Comparison of ENCODE assay signal across 15 cellular contexts in genomic region chr20:34621383-34622367, GRCh38. TPM values are rescaled to one million over a fixed set of nuclear protein-coding genes. Genes with fewer than 3 reads are reported as not detected.
DNase-seq lines count a peak whose midpoint lies in the region; ATAC-seq, FAIRE-seq and TF ChIP-seq lines count a peak whose summit lies in the region.
"Had no signal": no experiment of that assay in that cellular context is flagged by ENCODE, and none has a peak within 500 bp of the region (broad histone marks: within the 10 kb centered on the region; RNA-seq: fewer than 3 reads in every experiment).

No MANE protein-coding gene starts in this region.

- H4K20me1 ChIP-seq in OCI-LY7 (ENCODE audit: insufficient read depth, low read length): no peaks in the 10 kb centered on the region

- TF ChIP-seq CTCF in bronchial epithelial cell (IDR thresholded peaks at IDR 0.05; ENCODE audit: insufficient read depth, low read length, severe bottlenecking) (no peak), right lobe of liver (IDR thresholded peaks at IDR 0.05) (no peak), OCI-LY7 (conservative IDR thresholded peaks at IDR 0.05; ENCODE audit: low read length) (no peak), ascending aorta (IDR thresholded peaks at IDR 0.05) (no peak)

- FAIRE-seq in bronchial epithelial cell (lab: Jason Lieb, UNC) (no peak), frontal cortex (lab: Jason Lieb, UNC) (no peak)
- FAIRE-seq: colon had no signal

- no peaks in the 10 kb centered on the region for H3K79me2 ChIP-seq in OCI-LY7 (ENCODE audit: insufficient read depth, low read depth, low read length)

- ATAC-seq in right lobe of liver (peak; percentile 50 to 95 (median 82)), GM18861 (IDR thresholded peaks at IDR 0.05; ENCODE audit: unreplicated experiment) (no peak)
- ATAC-seq: stimulated activated naive B cell treated with anti-CD40 and anti-IgM and Interleukin-4, amounts not matched to agents 10 μg/mL and 1 μg/mL and 100 μg/mL, for 72 hours had no signal

- H3K4me1 Mint-ChIP-seq in CD4-positive, alpha-beta memory T cell: peaks cover 0 to 16% (median 4%) of the 10 kb centered on the region in 4 donors

- H3K9me3 ChIP-seq in CD4-positive, alpha-beta memory T cell (ENCODE audit: control insufficient read depth in 1 of 2, low read length in 2 of 2): no peaks in the 10 kb centered on the region
- H3K9me3 ChIP-seq in right lobe of liver (no peaks in the 10 kb centered on the region), OCI-LY7 (ENCODE audit: low read length) (no peaks in the 10 kb centered on the region), ascending aorta (no peaks in the 10 kb centered on the region)
- H3K9me3 ChIP-seq: HAP-1 had no signal

- no peaks in the 10 kb centered on the region for H3K9me2 ChIP-seq in OCI-LY7 (ENCODE audit: insufficient read depth, low read length)

- H3K27me3 Mint-ChIP-seq in CD4-positive, alpha-beta memory T cell: no peaks in the 10 kb centered on the region
- H3K27me3 Mint-ChIP-seq: stimulated activated naive B cell treated with anti-CD40 and anti-IgM and Interleukin-4, amounts not matched to agents 10 μg/mL and 1 μg/mL and 100 μg/mL, for 72 hours had no signal

- peak overlapping the region in 4 of 7 donors; percentile 2 to 88 (median 50) for H3K27ac Mint-ChIP-seq in CD4-positive, alpha-beta memory T cell
- H3K27ac Mint-ChIP-seq: stimulated activated naive B cell treated with anti-CD40 and anti-IgM and Interleukin-4, amounts not matched to agents 10 μg/mL and 1 μg/mL and 100 μg/mL, for 72 hours had no signal

- no peak overlapping the region for H3K4me3 Mint-ChIP-seq in CD4-positive, alpha-beta memory T cell
- H3K4me3 Mint-ChIP-seq: stimulated activated naive B cell treated with anti-CD40 and anti-IgM and Interleukin-4, amounts not matched to agents 10 μg/mL and 1 μg/mL and 100 μg/mL, for 72 hours had no signal

- no peak overlapping the region for H3K4me3 ChIP-seq in CD4-positive, alpha-beta memory T cell (ENCODE audit: low read length in 2 of 2)
- H3K4me3 ChIP-seq in bronchial epithelial cell (ENCODE audit: low read depth, low read length) (no peak overlapping the region), right lobe of liver (no peak overlapping the region), OCI-LY7 (ENCODE audit: low read depth, low read length, poor library complexity, severe bottlenecking) (no peak overlapping the region), ascending aorta (no peak overlapping the region)
- H3K4me3 ChIP-seq: HAP-1 had no signal

- no peaks in the 10 kb centered on the region for H3K4me1 ChIP-seq in CD4-positive, alpha-beta memory T cell (ENCODE audit: insufficient read depth, low read length)
- peaks cover 0 to 8% (median 0%) of the 10 kb centered on the region in 4 donors for H3K4me1 ChIP-seq in right lobe of liver
- no peaks in the 10 kb centered on the region for H3K4me1 ChIP-seq in OCI-LY7 (ENCODE audit: insufficient read depth, low read length, poor library complexity, severe bottlenecking)
- H3K4me1 ChIP-seq in ascending aorta: no peaks in the 10 kb centered on the region
- H3K4me1 ChIP-seq: HAP-1 had no signal

- no peaks in the 10 kb centered on the region for H3K9me3 Mint-ChIP-seq in CD4-positive, alpha-beta memory T cell

- TF ChIP-seq POLR2A in right lobe of liver (IDR thresholded peaks at IDR 0.05): no peak

- no peak overlapping the region for H3K4me2 ChIP-seq in OCI-LY7 (ENCODE audit: low read length)

- intact Hi-C loops in CD4-positive, alpha-beta memory T cell (cut with micrococcal nuclease): no loop called here
- intact Hi-C loops in right lobe of liver (cut with DNase I) (no loop called here), OCI-LY7 (cut with micrococcal nuclease; ENCODE audit: unreplicated experiment) (no loop called here), ascending aorta (cut with DNase I) (no loop called here)

- 81% methylated on average over 11 of the region's 13 CpGs for WGBS in right lobe of liver (ENCODE audit: insufficient coverage, low coverage, low lambda C conversion rate, missing lambda C conversion rate)

- no TSS peak for BruUV-seq in OCI-LY7 (replicated peaks; lab: Mats Ljungman, UMichigan)

- H3K36me3 ChIP-seq in CD4-positive, alpha-beta memory T cell (ENCODE audit: insufficient read depth, low read length): peaks cover 10% of the 10 kb centered on the region
- H3K36me3 ChIP-seq in bronchial epithelial cell (ENCODE audit: control insufficient read depth, insufficient read depth, low read length) (no peaks in the 10 kb centered on the region), right lobe of liver (no peaks in the 10 kb centered on the region), OCI-LY7 (ENCODE audit: insufficient read depth, low read length) (peaks cover 60% of the 10 kb centered on the region), ascending aorta (peaks cover 3 to 12% of the 10 kb centered on the region in 2 donors)

- no peak overlapping the region for H2AFZ ChIP-seq in OCI-LY7 (ENCODE audit: low read length)

- DNase-seq in CD4-positive, alpha-beta memory T cell: no peak
- peak; percentile 38 for DNase-seq in HuH-7.5 (ENCODE audit: low spot score)
- peak; percentile 76 for DNase-seq in bronchial epithelial cell (ENCODE audit: low read depth)
- peak in 1 of 3 donors; percentile 28 for DNase-seq in right lobe of liver
- DNase-seq in OCI-LY7 (ENCODE audit: low spot score): no peak
- no peak for DNase-seq in ascending aorta (ENCODE audit: low spot score in 2 of 2)
- DNase-seq in frontal cortex (ENCODE audit: low spot score in 2 of 2): no peak
- DNase-seq: activated gamma-delta T cell treated with Interleukin-2 at 50 U/mL for 16 hours; glutamatergic neuron; Karpas-422; NCI-H2171 treated with DMSO at 0.1 percent for 48 hours; stimulated activated naive B cell treated with anti-CD40 and anti-IgM and Interleukin-4, amounts not matched to agents 10 μg/mL and 1 μg/mL and 100 μg/mL, for 72 hours had no signal

- H3K27ac ChIP-seq in CD4-positive, alpha-beta memory T cell (ENCODE audit: low read depth, low read length): no peak overlapping the region
- H3K27ac ChIP-seq in right lobe of liver: no peak overlapping the region
- no peak overlapping the region for H3K27ac ChIP-seq in OCI-LY7 (ENCODE audit: low read depth, low read length, poor library complexity, severe bottlenecking)
- no peak overlapping the region for H3K27ac ChIP-seq in ascending aorta

- H3K36me3 Mint-ChIP-seq in CD4-positive, alpha-beta memory T cell: peaks cover 45 to 46% of the 10 kb centered on the region in 2 donors

- POLR2A ChIA-PET in CD4-positive, alpha-beta memory T cell (lab: Charles Lee; ENCODE audit: partially characterized antibody): no interaction called here
- POLR2A ChIA-PET in OCI-LY7 (lab: Charles Lee): no interaction called here

- H3K27me3 ChIP-seq in CD4-positive, alpha-beta memory T cell (ENCODE audit: insufficient read depth, low read length): no peaks in the 10 kb centered on the region
- H3K27me3 ChIP-seq in bronchial epithelial cell (ENCODE audit: control insufficient read depth, insufficient read depth, low read length): no peaks in the 10 kb centered on the region
- no peaks in the 10 kb centered on the region for H3K27me3 ChIP-seq in right lobe of liver
- no peaks in the 10 kb centered on the region for H3K27me3 ChIP-seq in ascending aorta

- CTCF ChIA-PET in CD4-positive, alpha-beta memory T cell (lab: Charles Lee; ENCODE audit: partially characterized antibody): no interaction called here
- CTCF ChIA-PET in OCI-LY7 (lab: Charles Lee; ENCODE audit: unreplicated experiment): no interaction called here

RNA-seq across cellular contexts. Expression of gene PIGU, which starts 55.2 kb away (rescaled TPM):
- 10 to 100 TPM; 15.1 to 18.2 TPM for total RNA-seq in CD4-positive, alpha-beta memory T cell
- polyA plus RNA-seq in CD4-positive, alpha-beta memory T cell: 10 to 100 TPM; 24.1 to 34.2 TPM
- total RNA-seq in bronchial epithelial cell (5.5 TPM in 2 replicates), right lobe of liver (10 to 100 TPM in 2 of 6 experiments, 1 to 10 TPM in 4; 4.0 to 14.9 (median 7.3) TPM), OCI-LY7 (2022) (27.7 and 27.9 TPM in 2 replicates), ascending aorta (41.5 TPM), frontal cortex (13.9 TPM)
- total RNA-seq in OCI-LY7 (2014; rRNA removed; shearing (Covaris generic)): 14.5 and 16.6 TPM in 2 replicates

Comparison
In these comparisons a context has a peak if more than half of its experiments do, and no peak if none do; other contexts are left out.
1. DNase-seq: peak in HuH-7.5 (single experiment) and bronchial epithelial cell (single experiment); none in CD4-positive, alpha-beta memory T cell (0 of 5), OCI-LY7 (single experiment), ascending aorta (0 of 2) and frontal cortex (0 of 2).